9 cellular contexts compared by ENCODE assay signal in the genomic region with DNA sequence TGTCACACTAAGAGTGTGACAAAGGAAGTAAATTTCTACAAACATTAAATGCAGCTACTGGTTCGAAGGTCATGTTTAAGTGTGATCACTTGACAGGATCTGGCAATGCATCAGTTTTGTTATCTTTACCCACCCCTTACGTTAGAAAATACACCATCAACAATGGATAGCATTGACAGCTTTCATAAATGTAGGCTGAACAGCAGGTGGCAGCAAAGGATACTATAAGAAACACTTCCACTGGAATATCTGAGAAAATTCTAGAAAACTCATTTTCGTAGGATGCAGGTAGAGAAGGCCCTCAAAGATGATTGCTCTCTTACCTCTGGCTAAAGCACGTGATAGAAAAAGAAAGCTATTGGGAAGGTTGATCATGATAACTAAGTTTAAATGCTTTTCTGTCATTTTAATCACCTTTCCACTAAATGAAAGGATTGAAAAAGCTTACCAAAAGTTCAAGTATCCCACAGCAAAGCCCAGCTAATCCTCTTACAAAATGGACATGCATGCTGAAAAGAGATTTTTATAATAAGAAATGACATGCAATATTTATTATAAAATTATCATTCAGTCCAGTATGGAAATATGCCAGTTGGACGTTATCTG.
DNase-seq lines count a peak whose midpoint lies in the region; ATAC-seq and TF ChIP-seq lines count a peak whose summit lies in the region.
"Had no signal": no experiment of that assay in that cellular context is flagged by ENCODE, and none has a peak within 500 bp of the region (broad histone marks: within the 10 kb centered on the region; RNA-seq: fewer than 3 reads in every experiment).

No MANE protein-coding gene starts in this region.

- no peak overlapping the region for H3K9ac ChIP-seq in neural progenitor cell

- peaks cover 7% of the 10 kb centered on the region for H3K4me1 Mint-ChIP-seq in neural progenitor cell

- no peak overlapping the region for H3K4me3 Mint-ChIP-seq in neural progenitor cell
- H3K4me3 Mint-ChIP-seq: CD4-positive, CD25-positive, alpha-beta regulatory T cell had no signal

- H3K27me3 Mint-ChIP-seq in neural progenitor cell (ENCODE audit: insufficient read depth, low read depth) = peaks cover 21% of the 10 kb centered on the region

- no peaks in the 10 kb centered on the region for H3K36me3 ChIP-seq in neural progenitor cell

- no peak overlapping the region for H3K27ac Mint-ChIP-seq in neural progenitor cell
- H3K27ac Mint-ChIP-seq: CD4-positive, CD25-positive, alpha-beta regulatory T cell had no signal

- H3K4me2 ChIP-seq in neural progenitor cell = no peak overlapping the region

- TF ChIP-seq CTCF in HFF-Myc (IDR thresholded peaks at IDR 0.05; ENCODE audit: low read depth, low read length, missing control alignments) = peak; percentile 49
- peak; percentile 51 to 85 (median 66) for TF ChIP-seq CTCF in dorsolateral prefrontal cortex (IDR thresholded peaks at IDR 0.05 in 54 of 56, conservative IDR thresholded peaks at IDR 0.05 in 2 of 56; ENCODE audit: low read depth in 1 of 56, partially characterized antibody in 56 of 56)
- TF ChIP-seq CTCF in neural progenitor cell (IDR thresholded peaks at IDR 0.05) = peak; percentile 61

- peaks cover 2% of the 10 kb centered on the region for H3K4me1 ChIP-seq in neural progenitor cell

- no peak overlapping the region for H2AFZ ChIP-seq in neural progenitor cell (replicated peaks)

- H3K36me3 Mint-ChIP-seq in neural progenitor cell = no peaks in the 10 kb centered on the region
- H3K36me3 Mint-ChIP-seq: CD4-positive, CD25-positive, alpha-beta regulatory T cell had no signal

- H3K27ac ChIP-seq in dorsolateral prefrontal cortex (no peak overlapping the region), neural progenitor cell (no peak overlapping the region)

- H3F3A ChIP-seq in neural progenitor cell (ENCODE audit: low read depth) = peaks cover 6% of the 10 kb centered on the region

- DNase-seq in NCI-H1436 (lab: John Stamatoyannopoulos, UW) (peak; percentile 61), NCI-H1436 treated with DMSO at 0.1 percent for 48 hours (lab: John Stamatoyannopoulos, UW) (no peak), HFF-Myc (ENCODE audit: extremely low read depth, low read depth) (no peak), NCI-H774 (lab: John Stamatoyannopoulos, UW) (peak; percentile 18), dorsolateral prefrontal cortex (peak in 1 of 10 donors; percentile 36), neural progenitor cell (ENCODE audit: low spot score) (peak; percentile 54)

- H3K9me3 Mint-ChIP-seq in neural progenitor cell = no peaks in the 10 kb centered on the region

- H3K27me3 ChIP-seq in dorsolateral prefrontal cortex (peaks cover 0 to 67% (median 27%) of the 10 kb centered on the region in 45 donors), neural progenitor cell (peaks cover 28% of the 10 kb centered on the region)

- H3K4me3 ChIP-seq in HFF-Myc (replicated peaks; ENCODE audit: low read depth, low read length) (no peak overlapping the region), dorsolateral prefrontal cortex (no peak overlapping the region), neural progenitor cell (no peak overlapping the region)

- H4K20me1 ChIP-seq in neural progenitor cell (ENCODE audit: low read depth) = no peaks in the 10 kb centered on the region

- intact Hi-C loops in dorsolateral prefrontal cortex (cut with DNase I) = no loop called here

- no peaks in the 10 kb centered on the region for H3K9me3 ChIP-seq in neural progenitor cell (ENCODE audit: low read depth)

- ATAC-seq in HG03196 (IDR thresholded peaks at IDR 0.05; ENCODE audit: unreplicated experiment) (no peak), HG03095 (IDR thresholded peaks at IDR 0.05; ENCODE audit: unreplicated experiment) (no peak)

- H3K79me2 ChIP-seq in neural progenitor cell (ENCODE audit: low read depth) = no peaks in the 10 kb centered on the region

Comparison
In these comparisons a context has a peak if more than half of its experiments do, and no peak if none do; other contexts are left out.
1. DNase-seq: peak in NCI-H1436 (single experiment), NCI-H774 (single experiment) and neural progenitor cell (single experiment); none in NCI-H1436 treated with DMSO at 0.1 percent for 48 hours (single experiment) and HFF-Myc (single experiment).
2. Peak in every context shown above with its lines, with median percentiles within 50 percentile points of each other: CTCF ChIP-seq.